Comparison of ENCODE assay signal across 1 cellular context in genomic region chr13:27621366-27622101, GRCh38.
A peak's percentile ranks its signal among the peaks of the same experiment; 100 is the strongest.
TF ChIP-seq lines count a peak whose summit lies in the region.

TSS of gene POLR1D (plus strand) at chr13:27621892. CDS start at chr13:27621984, 92 bp downstream.

TF ChIP-seq in H1, 55 proteins besides CTCF, POLR2A, EP300 and RAD21:
- TF ChIP-seq MAFK (IDR thresholded peaks at IDR 0.05; ENCODE audit: low read depth, low read length) (no peak), TEAD4 (IDR thresholded peaks at IDR 0.05; ENCODE audit: low read depth, low read length) (no peak), SP1 (IDR thresholded peaks at IDR 0.05; ENCODE audit: low read depth, low read length) (peak; percentile 10; the same call in 1 of the 2 replicates), CBX8 (IDR thresholded peaks at IDR 0.05; ENCODE audit: borderline replicate concordance, low read depth, low read length) (no peak), SUZ12 (IDR thresholded peaks at IDR 0.05; ENCODE audit: low read length) (no peak), SAP30 (IDR thresholded peaks at IDR 0.05; ENCODE audit: insufficient read depth, insufficient replicate concordance, low read length) (no peak), JUND (IDR thresholded peaks at IDR 0.05; ENCODE audit: low read length) (peak; percentile 93), RXRA (IDR thresholded peaks at IDR 0.05; ENCODE audit: insufficient read depth, low read depth, low read length) (no peak), BACH1 (IDR thresholded peaks at IDR 0.05; ENCODE audit: low read length) (peak; percentile 49), KDM1A (IDR thresholded peaks at IDR 0.05; ENCODE audit: borderline replicate concordance, low read length) (no peak), JUN (IDR thresholded peaks at IDR 0.05; ENCODE audit: low read depth, low read length) (peak; percentile 72), TBP (IDR thresholded peaks at IDR 0.05; ENCODE audit: low read depth, low read length) (peak; percentile 62), HDAC2 (IDR thresholded peaks at IDR 0.05; ENCODE audit: borderline replicate concordance in 1 of 2, low read depth in 2 of 2, low read length in 2 of 2) (peak in 1 of 2 experiments; percentile 76; a peak in 2 of 4 replicates), ATF2 (IDR thresholded peaks at IDR 0.05; ENCODE audit: low read length) (no peak), MAX (IDR thresholded peaks at IDR 0.05) (peak; percentile 48), CEBPB (IDR thresholded peaks at IDR 0.05; ENCODE audit: low read depth, low read length) (no peak), BRCA1 (IDR thresholded peaks at IDR 0.05; ENCODE audit: low read depth, low read length) (no peak), TAF7 (optimal IDR thresholded peaks at IDR 0.05; ENCODE audit: borderline replicate concordance, low read depth, low read length) (peak; percentile 50), RBBP5 (IDR thresholded peaks at IDR 0.05; ENCODE audit: borderline replicate concordance, low read depth, low read length) (peak; percentile 27; the same call in 1 of the 2 replicates), TAF1 (IDR thresholded peaks at IDR 0.05; ENCODE audit: low read depth, low read length) (peak; percentile 56; the same call in 1 of the 2 replicates), USF2 (IDR thresholded peaks at IDR 0.05; ENCODE audit: low read length) (peak; percentile 53; the same call in 1 of the 2 replicates), CREB1 (IDR thresholded peaks at IDR 0.05) (no peak), TCF12 (IDR thresholded peaks at IDR 0.05; ENCODE audit: low read depth, low read length) (no peak), PHF8 (conservative IDR thresholded peaks at IDR 0.05; ENCODE audit: low read depth, low read length) (peak; percentile 66), GTF2F1 (IDR thresholded peaks at IDR 0.05; ENCODE audit: borderline replicate concordance, low read depth, low read length) (0 out of 2 replicates have a peak, but pooled peaks have one; percentile 32), KDM4A (IDR thresholded peaks at IDR 0.05; ENCODE audit: low read depth, low read length, severe bottlenecking) (peak; percentile 79), ASH2L (IDR thresholded peaks at IDR 0.05; ENCODE audit: low read length) (peak; percentile 81), NRF1 (IDR thresholded peaks at IDR 0.05; ENCODE audit: low read depth, low read length) (no peak), POLR2AphosphoS5 (IDR thresholded peaks at IDR 0.05; ENCODE audit: low read depth, low read length) (peak; percentile 77), ATF3 (IDR thresholded peaks at IDR 0.05; ENCODE audit: insufficient read depth, low read depth, low read length) (0 out of 2 replicates have a peak, but pooled peaks have one; percentile 31), SRF (IDR thresholded peaks at IDR 0.05; ENCODE audit: low read depth, low read length) (no peak), E2F6 (IDR thresholded peaks at IDR 0.05) (peak; percentile 45), SIN3A (conservative IDR thresholded peaks at IDR 0.05 in 1 of 2, IDR thresholded peaks at IDR 0.05 in 1 of 2; ENCODE audit: low read depth in 1 of 2, low read length in 2 of 2) (peak in 1 of 2 experiments; percentile 65; a peak in 1 of 4 replicates)
